18 cellular contexts compared by ENCODE assay signal in the genomic region with DNA sequence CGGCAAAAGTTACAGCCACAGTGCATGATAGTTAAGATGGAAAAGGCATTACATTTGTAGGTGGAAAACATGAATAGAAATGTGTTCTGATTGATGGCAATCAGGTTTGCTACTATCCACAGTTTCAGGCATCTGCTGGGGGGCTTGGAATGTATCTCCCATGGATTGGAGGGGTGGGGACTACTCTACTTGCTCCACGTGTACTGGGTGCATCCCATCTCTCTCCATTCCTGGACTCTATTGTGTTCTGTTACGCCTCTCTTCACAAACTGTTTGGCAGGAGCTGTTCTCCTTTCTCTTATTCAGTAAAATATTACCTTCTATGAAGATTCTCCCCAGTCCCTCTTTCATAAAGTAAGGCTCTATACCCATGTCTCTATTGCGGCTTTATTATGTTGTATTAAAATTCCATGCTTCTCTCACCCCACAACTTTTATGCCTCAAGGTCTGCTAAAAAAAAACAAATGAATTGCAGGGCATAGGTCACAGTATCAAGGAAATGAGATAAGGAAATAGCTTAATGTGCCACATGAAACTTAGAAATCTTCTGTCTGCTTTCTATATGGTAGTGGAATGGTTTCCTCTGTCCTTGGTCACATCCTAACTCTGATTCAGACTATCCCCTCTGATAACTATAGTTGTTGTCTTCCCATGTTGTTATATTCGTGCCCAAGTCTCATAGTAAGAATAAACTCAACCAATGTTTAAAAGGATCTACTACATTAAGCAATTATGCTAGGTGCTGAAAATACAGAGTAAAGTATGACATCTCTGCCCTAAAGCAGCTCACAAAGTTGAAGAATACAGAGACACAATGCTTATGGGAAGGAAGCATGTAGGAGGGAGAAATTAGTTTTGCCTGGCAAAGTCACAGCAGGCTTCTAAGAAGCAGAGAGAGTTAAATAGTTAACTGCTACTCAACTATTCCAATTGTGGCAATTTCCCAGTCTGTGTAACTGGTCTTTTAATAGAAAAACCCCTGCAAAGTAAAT. TPM values are rescaled to one million over a fixed set of nuclear protein-coding genes. Genes with fewer than 3 reads are reported as not detected.
DNase-seq lines count a peak whose midpoint lies in the region; ATAC-seq, FAIRE-seq and TF ChIP-seq lines count a peak whose summit lies in the region.
"Had no signal": no experiment of that assay in that cellular context is flagged by ENCODE, and none has a peak within 500 bp of the region (broad histone marks: within the 10 kb centered on the region; RNA-seq: fewer than 3 reads in every experiment).

No MANE protein-coding gene starts in this region.

- TF ChIP-seq CTCF in nephron (IDR thresholded peaks at IDR 0.05; ENCODE audit: unreplicated experiment in 3 of 3) = no peak

- H3K27me3 Mint-ChIP-seq in T-helper 17 cell (no peaks in the 10 kb centered on the region), nephron (ENCODE audit: low read depth) (no peaks in the 10 kb centered on the region)
- H3K27me3 Mint-ChIP-seq: CD8-positive, alpha-beta memory T cell; dendritic cell treated with granulocyte-macrophage colony-stimulating factor and Interleukin-4, amounts not matched to agents 40 ng/mL and 50 ng/mL, for 4 days; stimulated activated naive B cell treated with anti-CD40 and anti-IgM and Interleukin-4, amounts not matched to agents 10 μg/mL and 1 μg/mL and 100 μg/mL, for 72 hours had no signal

- H3K4me1 Mint-ChIP-seq in T-helper 17 cell = peaks cover 19% of the 10 kb centered on the region
- peaks cover 14% of the 10 kb centered on the region for H3K4me1 Mint-ChIP-seq in nephron

- ATAC-seq in T-helper 17 cell (no peak), GM21367 (IDR thresholded peaks at IDR 0.05; ENCODE audit: unreplicated experiment) (no peak)
- ATAC-seq: activated T-cell treated with anti-CD3 and anti-CD28 coated beads, Interleukin-2, amount 50 U/mL, for 4 hours; lower lobe of right lung; stimulated activated naive B cell treated with anti-CD40 and anti-IgM and Interleukin-4, amounts not matched to agents 10 μg/mL and 1 μg/mL and 100 μg/mL, for 72 hours had no signal

- H3K4me3 Mint-ChIP-seq in T-helper 17 cell (no peak overlapping the region), nephron (no peak overlapping the region)
- H3K4me3 Mint-ChIP-seq: activated T-cell treated with anti-CD3 and anti-CD28 coated beads, Interleukin-2, amount 50 U/mL, for 4 hours; CD8-positive, alpha-beta memory T cell; dendritic cell treated with granulocyte-macrophage colony-stimulating factor and Interleukin-4, amounts not matched to agents 40 ng/mL and 50 ng/mL, for 4 days; stimulated activated naive B cell treated with anti-CD40 and anti-IgM and Interleukin-4, amounts not matched to agents 10 μg/mL and 1 μg/mL and 100 μg/mL, for 72 hours had no signal

- no peak for TF ChIP-seq POLR2A in GM12892 (IDR thresholded peaks at IDR 0.05; ENCODE audit: low read depth, low read length)

- FAIRE-seq in GM12892 (lab: Jason Lieb, UNC) = peak; percentile 5

- no peaks in the 10 kb centered on the region for H3K9me3 ChIP-seq in T-helper 17 cell (ENCODE audit: control insufficient read depth, low read length, poor library complexity, severe bottlenecking)
- H3K9me3 ChIP-seq: lower lobe of right lung, SK-N-SH, vagina had no signal

- no peaks in the 10 kb centered on the region for H3K9me3 Mint-ChIP-seq in nephron
- H3K9me3 Mint-ChIP-seq: activated T-cell treated with anti-CD3 and anti-CD28 coated beads, Interleukin-2, amount 50 U/mL, for 4 hours; CD8-positive, alpha-beta memory T cell; dendritic cell treated with granulocyte-macrophage colony-stimulating factor and Interleukin-4, amounts not matched to agents 40 ng/mL and 50 ng/mL, for 4 days; stimulated activated naive B cell treated with anti-CD40 and anti-IgM and Interleukin-4, amounts not matched to agents 10 μg/mL and 1 μg/mL and 100 μg/mL, for 72 hours had no signal

- peaks cover 2% of the 10 kb centered on the region for H3K36me3 Mint-ChIP-seq in T-helper 17 cell (ENCODE audit: low read depth)
- peaks cover 8% of the 10 kb centered on the region for H3K36me3 Mint-ChIP-seq in nephron (ENCODE audit: low read depth)

- DNase-seq in GM12892 (ENCODE audit: insufficient read length) (no peak), T-helper 17 cell (no peak), glomerular endothelial cell (ENCODE audit: extremely low read depth, low read depth, low spot score) (peak; percentile 57), NCI-H1436 (lab: John Stamatoyannopoulos, UW) (no peak), dedifferentiated amniotic fluid mesenchymal stem cell (ENCODE audit: extremely low spot score) (no peak), NCI-H2196 treated with DMSO at 0.1 percent for 48 hours (lab: John Stamatoyannopoulos, UW; ENCODE audit: unreplicated experiment) (no peak)
- DNase-seq: activated CD4-positive, alpha-beta T cell treated with anti-CD3 and anti-CD28 coated beads, Interleukin-2, amount 50 U/mL, for 4 hours; activated T-cell treated with anti-CD3 and anti-CD28 coated beads, Interleukin-2, amount 50 U/mL, for 4 hours; CD8-positive, alpha-beta memory T cell; GOT3; lower lobe of right lung; NCI-H1694 treated with DMSO at 0.1 percent for 48 hours; SK-N-SH; stimulated activated naive B cell treated with anti-CD40 and anti-IgM and Interleukin-4, amounts not matched to agents 10 μg/mL and 1 μg/mL and 100 μg/mL, for 72 hours had no signal

- H3K27ac Mint-ChIP-seq in T-helper 17 cell (peak overlapping the region; percentile 39), nephron (peak overlapping the region; percentile 3 to 58 (median 7))
- H3K27ac Mint-ChIP-seq: dendritic cell treated with granulocyte-macrophage colony-stimulating factor and Interleukin-4, amounts not matched to agents 40 ng/mL and 50 ng/mL, for 4 days; stimulated activated naive B cell treated with anti-CD40 and anti-IgM and Interleukin-4, amounts not matched to agents 10 μg/mL and 1 μg/mL and 100 μg/mL, for 72 hours had no signal

RNA-seq across cellular contexts. Expression of a gene that starts 43.1 kb away (rescaled TPM):
- polyA plus RNA-seq in GM12892 (2012; ENCODE audit: missing spikeins) = 26.4 TPM
- total RNA-seq in T-helper 17 cell (10 to 100 TPM; 45.4 to 51.6 TPM), glomerular endothelial cell (55.5 and 57.9 TPM in 2 replicates)
